2 cellular contexts compared by ENCODE assay signal in genomic region chr9:126690431-126691051, GRCh38.
TF ChIP-seq lines count a peak whose summit lies in the region.

No MANE protein-coding gene starts in this region.

TF ChIP-seq in H1, 55 proteins besides CTCF, POLR2A, EP300 and RAD21:
- TF ChIP-seq CHD7 (IDR thresholded peaks at IDR 0.05; ENCODE audit: insufficient replicate concordance, low read length) (no peak), GTF2F1 (IDR thresholded peaks at IDR 0.05; ENCODE audit: borderline replicate concordance, low read depth, low read length) (no peak), CBX8 (IDR thresholded peaks at IDR 0.05; ENCODE audit: borderline replicate concordance, low read depth, low read length) (no peak), CTBP2 (IDR thresholded peaks at IDR 0.05; ENCODE audit: borderline replicate concordance, insufficient read depth, insufficient read length, low read length) (no peak), SIN3A (conservative IDR thresholded peaks at IDR 0.05 in 1 of 2, IDR thresholded peaks at IDR 0.05 in 1 of 2; ENCODE audit: low read depth in 1 of 2, low read length in 2 of 2) (no peak), TAF1 (IDR thresholded peaks at IDR 0.05; ENCODE audit: low read depth, low read length) (no peak), MAX (IDR thresholded peaks at IDR 0.05) (no peak), SP1 (IDR thresholded peaks at IDR 0.05; ENCODE audit: low read depth, low read length) (no peak), GABPA (IDR thresholded peaks at IDR 0.05; ENCODE audit: borderline replicate concordance, insufficient read depth, low read length) (no peak; the same call in 1 of the 2 replicates)

TF ChIP-seq in neural cell, 6 proteins besides CTCF, POLR2A, EP300 and RAD21 (continued from another document):
- no peak for TF ChIP-seq SMC3 (conservative IDR thresholded peaks at IDR 0.05; ENCODE audit: poor library complexity)
